8 cellular contexts compared by ENCODE assay signal in genomic region chr16:57536306-57537193, GRCh38. TPM values are rescaled to one million over a fixed set of nuclear protein-coding genes. Genes with fewer than 3 reads are reported as not detected.
DNase-seq lines count a peak whose midpoint lies in the region; ATAC-seq lines count a peak whose summit lies in the region.

CCDC102A (minus strand) TSS chr16:57536571; CDS start chr16:57529177, 7,394 bp downstream.

- DNase-seq in AG20443 (ENCODE audit: low spot score): peak; percentile 75
- DNase-seq in T-helper 1 cell: peak; percentile 32 to 48 (median 38)
- DNase-seq in central memory CD4-positive, alpha-beta T cell: peak; percentile 50
- no peak for DNase-seq in left lobe of liver (ENCODE audit: low spot score)
- peak in 2 of 3 experiments; percentile 31 to 35 for DNase-seq in stimulated activated CD4-positive, alpha-beta T cell treated with anti-CD3 and anti-CD28 coated beads, TNF-alpha, amount 100 ng/mL, for 4 hours (ENCODE audit: low read depth in 3 of 3)
- DNase-seq in superior temporal gyrus (ENCODE audit: extremely low spot score): no peak

- ATAC-seq in GM19025 (IDR thresholded peaks at IDR 0.05; ENCODE audit: low read depth, unreplicated experiment) (peak; percentile 30), HG03175 (IDR thresholded peaks at IDR 0.05; ENCODE audit: unreplicated experiment) (peak; percentile 23), left lobe of liver (peak; percentile 43)

RNA-seq across cellular contexts. Expression of gene CCDC102A, which starts in this region (rescaled TPM):
- 0.83 TPM for total RNA-seq in left lobe of liver

Comparison
In these comparisons a context has a peak if more than half of its experiments do, and no peak if none do; other contexts are left out.
1. Peak in ATAC-seq in left lobe of liver; RNA of the gene not detected or under 1 TPM.
2. DNase-seq: peak in AG20443 (single experiment), T-helper 1 cell (5 of 5), central memory CD4-positive, alpha-beta T cell (single experiment) and stimulated activated CD4-positive, alpha-beta T cell treated with anti-CD3 and anti-CD28 coated beads, TNF-alpha, amount 100 ng/mL, for 4 hours (2 of 3); none in left lobe of liver (single experiment) and superior temporal gyrus (single experiment).
3. Peak in every context shown above with its lines, with median percentiles within 50 percentile points of each other: ATAC-seq.